ENCODE assay signal across 14 cellular contexts in the genomic region with DNA sequence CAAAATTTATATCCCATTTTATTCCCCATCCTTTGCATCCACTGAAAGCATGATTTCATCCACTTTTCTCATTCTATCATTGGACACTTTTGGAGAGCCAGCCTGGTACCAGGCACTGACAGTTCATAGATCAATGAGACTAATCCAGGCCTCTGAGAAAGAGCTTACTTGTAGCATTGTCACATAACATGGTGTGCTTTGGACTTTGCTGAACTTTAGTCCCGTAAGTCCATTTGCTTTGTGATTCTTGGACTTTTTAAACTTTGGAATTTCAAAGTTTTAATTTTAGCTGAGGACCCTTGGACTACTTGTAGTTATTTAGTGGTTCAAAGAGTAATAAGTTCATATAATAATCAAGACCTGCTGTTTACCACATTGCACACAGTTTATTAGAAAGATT.
"Had no signal": no experiment of that assay in that cellular context is flagged by ENCODE, and none has a peak within 500 bp of the region (broad histone marks: within the 10 kb centered on the region; RNA-seq: fewer than 3 reads in every experiment).

No MANE protein-coding gene starts in this region.

- H3K27ac ChIP-seq: upper lobe of right lung had no signal

- H3K4me1 ChIP-seq: breast epithelium, upper lobe of right lung had no signal

- H3K27me3 ChIP-seq: breast epithelium, esophagus squamous epithelium, upper lobe of right lung had no signal

- H3K36me3 ChIP-seq: breast epithelium had no signal

- H3K9me3 ChIP-seq: breast epithelium, esophagus squamous epithelium, upper lobe of right lung had no signal

- H3K4me3 ChIP-seq: breast epithelium, esophagus squamous epithelium, upper lobe of right lung had no signal

- DNase-seq: activated CD4-positive, alpha-beta T cell treated with anti-CD3 and anti-CD28 coated beads, Interleukin-2, amount 50 U/mL, for 1 hour; activated CD8-positive, alpha-beta memory T cell treated with anti-CD3 and anti-CD28 coated beads for 24 hours; activated CD8-positive, alpha-beta memory T cell treated with anti-CD3 and anti-CD28 coated beads, Interleukin-2, amount 50 U/mL, for 48 hours; activated effector memory CD4-positive, alpha-beta T cell treated with anti-CD3 and anti-CD28 coated beads, Interleukin-2, amount 50 U/mL, for 16 hours; activated naive CD4-positive, alpha-beta T cell treated with anti-CD3 and anti-CD28 coated beads, Interleukin-2, amount 50 U/mL, for 16 hours; activated T-cell treated with anti-CD3 and anti-CD28 coated beads, Interleukin-2, amount 50 U/mL, for 72 hours; cerebellar nuclear complex; effector memory CD4-positive, alpha-beta T cell; esophagus squamous epithelium; hippocampal formation; stimulated activated naive CD8-positive, alpha-beta T cell treated with anti-CD3 and anti-CD28 coated beads, Interleukin-15, amount 100 ng/mL, for 72 hours; upper lobe of right lung had no signal

- ATAC-seq: activated CD4-positive, CD25-positive, alpha-beta regulatory T cell treated with anti-CD3 and anti-CD28 coated beads, Interleukin-2, amount 50 U/mL, for 24 hours; stimulated activated naive CD8-positive, alpha-beta T cell treated with anti-CD3 and anti-CD28 coated beads, Interleukin-15, amount 100 ng/mL, for 72 hours had no signal
